Comparison of ENCODE assay signal across 19 cellular contexts in the genomic region with DNA sequence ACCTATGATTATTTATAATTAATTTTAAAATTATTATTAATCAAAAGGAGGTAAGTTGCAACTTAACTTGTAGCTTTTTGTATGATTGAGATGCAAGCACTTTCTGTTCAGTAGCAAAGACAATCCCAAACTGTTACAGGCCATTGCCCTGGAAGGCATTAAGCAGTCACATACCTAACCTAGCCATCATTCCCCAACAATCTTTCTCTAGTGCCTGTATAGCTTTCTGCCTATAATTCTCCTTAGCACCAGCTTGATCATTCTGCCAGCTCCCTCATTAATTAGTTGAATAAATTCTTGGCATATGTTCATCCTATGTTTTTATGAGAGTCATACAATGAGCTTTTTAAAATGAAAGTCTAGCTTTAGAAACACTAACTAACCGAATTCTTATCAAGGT.
DNase-seq lines count a peak whose midpoint lies in the region; ATAC-seq and TF ChIP-seq lines count a peak whose summit lies in the region.
"Had no signal": no experiment of that assay in that cellular context is flagged by ENCODE, and none has a peak within 500 bp of the region (broad histone marks: within the 10 kb centered on the region; RNA-seq: fewer than 3 reads in every experiment).

No MANE protein-coding gene starts in this region.

- H4K5ac ChIP-seq in H9 (ENCODE audit: insufficient read length, low read depth, low read length), result no peak overlapping the region

- no peak overlapping the region for H2AK5ac ChIP-seq in H9 (ENCODE audit: insufficient read length, low read length)

- no peak overlapping the region for H3K14ac ChIP-seq in H9 (ENCODE audit: insufficient read depth, low read length)

- H4K8ac ChIP-seq in H9 (replicated peaks; ENCODE audit: insufficient read length, low read depth, low read length), result no peak overlapping the region

- H4K91ac ChIP-seq in H9 (ENCODE audit: insufficient read length, low read depth, low read length), result no peak overlapping the region

- no peaks in the 10 kb centered on the region for H3K79me1 ChIP-seq in H9 (ENCODE audit: insufficient read depth, low read depth, low read length, poor library complexity, severe bottlenecking)

- no peak overlapping the region for H3K23ac ChIP-seq in H9 (ENCODE audit: insufficient read length, low read depth, low read length)

- no peak overlapping the region for H3K27ac ChIP-seq in H9 (ENCODE audit: insufficient read length, low read depth, low read length)
- H3K27ac ChIP-seq in RWPE2 (ENCODE audit: poor library complexity, severe bottlenecking), result peak overlapping the region; percentile 31
- H3K27ac ChIP-seq: adrenal gland, testis, uterus had no signal

- H2AFZ ChIP-seq in H9 (ENCODE audit: low read length), result no peak overlapping the region

- no peak overlapping the region for H3K56ac ChIP-seq in H9 (ENCODE audit: insufficient read length, low read depth, low read length)

- no peak overlapping the region for H2BK15ac ChIP-seq in H9 (ENCODE audit: low read depth, low read length)

- H2BK120ac ChIP-seq in H9 (ENCODE audit: low read depth, low read length, poor library complexity, severe bottlenecking), result no peak overlapping the region

- H3K4ac ChIP-seq in H9 (ENCODE audit: low read depth, low read length), result no peak overlapping the region

- peak overlapping the region; percentile 20 for H2BK12ac ChIP-seq in H9 (ENCODE audit: insufficient read length, low read depth, low read length)

- no peaks in the 10 kb centered on the region for H3K79me2 ChIP-seq in H9 (ENCODE audit: insufficient read depth, low read length)

- H3K4me3 Mint-ChIP-seq in H9, result no peak overlapping the region
- H3K4me3 Mint-ChIP-seq: activated B cell treated with CpG ODN at 0.5 μM for 24 hours; activated naive CD4-positive, alpha-beta T cell treated with anti-CD3 and anti-CD28 coated beads for 36 hours; activated T-helper 1 cell treated with anti-CD3 and anti-CD28 coated beads, Interleukin-12 subunit alpha, Interleukin-12 subunit beta, Interleukin-2, Interleukin-4 antibody, amounts not matched to agents 30 ng/mL and 10 ng/mL and 1 ng/mL, durations not matched to agents 14 hours and 24 hours and 36 hours; CD4-positive, CD25-positive, alpha-beta regulatory T cell had no signal

- TF ChIP-seq CTCF in H9 (conservative IDR thresholded peaks at IDR 0.05) (no peak), RWPE2 (IDR thresholded peaks at IDR 0.05; ENCODE audit: poor library complexity, severe bottlenecking) (no peak)

- no peaks in the 10 kb centered on the region for H3K9me3 Mint-ChIP-seq in H9
- H3K9me3 Mint-ChIP-seq: activated B cell treated with CpG ODN at 0.5 μM for 24 hours; activated naive CD4-positive, alpha-beta T cell treated with anti-CD3 and anti-CD28 coated beads for 36 hours; activated T-helper 1 cell treated with anti-CD3 and anti-CD28 coated beads, Interleukin-12 subunit alpha, Interleukin-12 subunit beta, Interleukin-2, Interleukin-4 antibody, amounts not matched to agents 30 ng/mL and 10 ng/mL and 1 ng/mL, durations not matched to agents 14 hours and 24 hours and 36 hours had no signal

- no peaks in the 10 kb centered on the region for H3K36me3 ChIP-seq in RWPE2 (ENCODE audit: low read depth)
- H3K36me3 ChIP-seq: adrenal gland, uterus had no signal

- no peak overlapping the region for H2BK5ac ChIP-seq in H9 (ENCODE audit: insufficient read length, low read length)

- H3K4me3 ChIP-seq in RWPE2 (ENCODE audit: severe bottlenecking), result no peak overlapping the region
- H3K4me3 ChIP-seq: adrenal gland, testis, uterus had no signal

- H3K9me3 ChIP-seq in H9 (ENCODE audit: control insufficient read depth, low read depth, low read length), result no peaks in the 10 kb centered on the region
- H3K9me3 ChIP-seq in RWPE2 (ENCODE audit: severe bottlenecking), result no peaks in the 10 kb centered on the region
- H3K9me3 ChIP-seq: adrenal gland, testis, uterus had no signal

- no peaks in the 10 kb centered on the region for H3K36me3 Mint-ChIP-seq in H9 (ENCODE audit: insufficient read depth in 1 of 3, low read depth in 3 of 3)
- H3K36me3 Mint-ChIP-seq: CD4-positive, CD25-positive, alpha-beta regulatory T cell had no signal

- H3K27me3 Mint-ChIP-seq in H9 (ENCODE audit: low read depth), result no peaks in the 10 kb centered on the region
- H3K27me3 Mint-ChIP-seq: activated B cell treated with CpG ODN at 0.5 μM for 24 hours; CD4-positive, CD25-positive, alpha-beta regulatory T cell had no signal

- no peak overlapping the region for H3T11ph ChIP-seq in H9 (ENCODE audit: low read length)

- H3K27me3 ChIP-seq in H9 (ENCODE audit: insufficient read depth, low read length) (no peaks in the 10 kb centered on the region), RWPE2 (ENCODE audit: insufficient read depth, poor library complexity, severe bottlenecking) (no peaks in the 10 kb centered on the region)
- H3K27me3 ChIP-seq: adrenal gland, testis, uterus had no signal

- no peak overlapping the region for H2BK20ac ChIP-seq in H9 (ENCODE audit: low read depth, low read length, poor library complexity, severe bottlenecking)

- WGBS in H9 (ENCODE audit: extremely low coverage, insufficient read length, low lambda C conversion rate), result no CpG with 5 or more reads among the region's 1 CpG

- peaks cover 14 to 22% of the 10 kb centered on the region in 2 experiments for H3K4me1 Mint-ChIP-seq in H9
- H3K4me1 Mint-ChIP-seq: activated B cell treated with CpG ODN at 0.5 μM for 24 hours; CD4-positive, CD25-positive, alpha-beta regulatory T cell had no signal

- H3K9ac ChIP-seq in H9 (ENCODE audit: extremely low read depth, insufficient read length, low read length), result no peak overlapping the region

- ATAC-seq in RWPE2 (ENCODE audit: low read depth), result no peak
- ATAC-seq: stimulated activated naive CD8-positive, alpha-beta T cell treated with anti-CD3 and anti-CD28 coated beads, Interleukin-15, Interleukin-2, amounts not matched to agents 100 U/mL and 50 U/mL, for 24 hours had no signal

- no peaks in the 10 kb centered on the region for H3K23me2 ChIP-seq in H9 (ENCODE audit: insufficient read length, low read depth, low read length, poor library complexity, severe bottlenecking)

- no peak overlapping the region for H3K18ac ChIP-seq in H9 (ENCODE audit: insufficient read length, low read depth, low read length)

- no peak for DNase-seq in H9
- DNase-seq in RWPE2 (ENCODE audit: low spot score), result no peak
- DNase-seq in fibroblast of peridontal ligament (ENCODE audit: extremely low read depth), result peak; percentile 2
- DNase-seq in renal cortical epithelial cell (ENCODE audit: low read depth), result peak; percentile 55
- no peak for DNase-seq in NCI-H1092 treated with DMSO at 0.1 percent for 48 hours (lab: John Stamatoyannopoulos, UW)
- DNase-seq in DMS79 treated with DMSO at 0.1 percent for 48 hours (lab: John Stamatoyannopoulos, UW), result no peak
- DNase-seq in SW 1271 (lab: John Stamatoyannopoulos, UW), result no peak
- DNase-seq: activated B cell treated with CpG ODN at 0.5 μM for 24 hours; activated CD4-positive, alpha-beta T cell treated with anti-CD3 and anti-CD28 coated beads, Interleukin-2, amount 50 U/mL, for 48 hours; activated CD8-positive, alpha-beta memory T cell treated with anti-CD3 and anti-CD28 coated beads, Interleukin-2, amount 50 U/mL, for 4 hours; activated naive CD4-positive, alpha-beta T cell treated with anti-CD3 and anti-CD28 coated beads for 36 hours; adrenal gland; CD4-positive, CD25-positive, alpha-beta regulatory T cell; NCI-H1436; stimulated activated naive CD8-positive, alpha-beta T cell treated with anti-CD3 and anti-CD28 coated beads, Interleukin-15, Interleukin-2, amounts not matched to agents 100 U/mL and 50 U/mL, for 24 hours; T-helper 9 cell; testis; uterus had no signal

- no peaks in the 10 kb centered on the region for H3K4me1 ChIP-seq in H9 (ENCODE audit: insufficient read depth, low read length)
- peaks cover 15% of the 10 kb centered on the region for H3K4me1 ChIP-seq in RWPE2 (ENCODE audit: insufficient read depth, poor library complexity, severe bottlenecking)
- H3K4me1 ChIP-seq: adrenal gland, testis had no signal

- H4K20me1 ChIP-seq in H9 (ENCODE audit: control insufficient read depth, insufficient read depth, insufficient read length), result no peaks in the 10 kb centered on the region

- peak overlapping the region in 2 of 3 experiments; percentile 42 to 95; a peak in 3 of 7 replicates for H3K27ac Mint-ChIP-seq in H9
- H3K27ac Mint-ChIP-seq: activated B cell treated with CpG ODN at 0.5 μM for 24 hours; activated naive CD4-positive, alpha-beta T cell treated with anti-CD3 and anti-CD28 coated beads for 36 hours; activated T-helper 1 cell treated with anti-CD3 and anti-CD28 coated beads, Interleukin-12 subunit alpha, Interleukin-12 subunit beta, Interleukin-2, Interleukin-4 antibody, amounts not matched to agents 30 ng/mL and 10 ng/mL and 1 ng/mL, durations not matched to agents 14 hours and 24 hours and 36 hours; CD4-positive, CD25-positive, alpha-beta regulatory T cell had no signal

- no peak overlapping the region for H3K4me2 ChIP-seq in H9 (ENCODE audit: insufficient read depth, insufficient read length, low read length)

Comparison
In these comparisons a context has a peak if more than half of its experiments do, and no peak if none do; other contexts are left out.
1. DNase-seq: peak in fibroblast of peridontal ligament (single experiment) and renal cortical epithelial cell (single experiment); none in H9 (single experiment), RWPE2 (single experiment), NCI-H1092 treated with DMSO at 0.1 percent for 48 hours (single experiment), DMS79 treated with DMSO at 0.1 percent for 48 hours (single experiment) and SW 1271 (0 of 2).